ENCODE assay signal across 11 cellular contexts in genomic region chr12:26828315-26828714, GRCh38.
"Had no signal": no experiment of that assay in that cellular context is flagged by ENCODE, and none has a peak within 500 bp of the region (broad histone marks: within the 10 kb centered on the region; RNA-seq: fewer than 3 reads in every experiment).

No MANE protein-coding gene starts in this region.

- DNase-seq: activated CD4-positive, CD25-positive, alpha-beta regulatory T cell treated with anti-CD3 and anti-CD28 coated beads, Interleukin-2, amount 50 U/mL, for 72 hours; dermis blood vessel endothelial cell; effector memory CD8-positive, alpha-beta T cell; heart right ventricle; naive thymus-derived CD4-positive, alpha-beta T cell; ovary; T1000; tibial artery had no signal

- H3K9me3 ChIP-seq: ascending aorta, heart right ventricle, ovary, tibial artery had no signal

- H3K9me3 Mint-ChIP-seq: activated T-helper 1 cell treated with anti-CD3 and anti-CD28 coated beads, Interleukin-12 subunit alpha, Interleukin-12 subunit beta, Interleukin-2, Interleukin-4 antibody, amounts not matched to agents 30 ng/mL and 10 ng/mL and 1 ng/mL, durations not matched to agents 14 hours and 24 hours and 36 hours; effector memory CD8-positive, alpha-beta T cell; naive thymus-derived CD4-positive, alpha-beta T cell; stimulated activated effector memory CD8-positive, alpha-beta T cell treated with anti-CD3 and anti-CD28 coated beads, Interleukin-12 subunit alpha, Interleukin-12 subunit beta, amount 100 ng/mL, for 72 hours had no signal

- ATAC-seq: effector memory CD8-positive, alpha-beta T cell; heart right ventricle; naive thymus-derived CD4-positive, alpha-beta T cell; stimulated activated effector memory CD8-positive, alpha-beta T cell treated with anti-CD3 and anti-CD28 coated beads, Interleukin-12 subunit alpha, Interleukin-12 subunit beta, amount 100 ng/mL, for 72 hours had no signal

- H3K36me3 ChIP-seq: ascending aorta, ovary, tibial artery had no signal

- H3K27me3 ChIP-seq: ascending aorta, heart right ventricle, ovary, tibial artery had no signal

- H3K27ac ChIP-seq: ascending aorta, heart right ventricle, ovary, tibial artery had no signal

- H3K27me3 Mint-ChIP-seq: effector memory CD8-positive, alpha-beta T cell; naive thymus-derived CD4-positive, alpha-beta T cell had no signal

- H3K4me3 Mint-ChIP-seq: activated T-helper 1 cell treated with anti-CD3 and anti-CD28 coated beads, Interleukin-12 subunit alpha, Interleukin-12 subunit beta, Interleukin-2, Interleukin-4 antibody, amounts not matched to agents 30 ng/mL and 10 ng/mL and 1 ng/mL, durations not matched to agents 14 hours and 24 hours and 36 hours; effector memory CD8-positive, alpha-beta T cell; stimulated activated effector memory CD8-positive, alpha-beta T cell treated with anti-CD3 and anti-CD28 coated beads, Interleukin-12 subunit alpha, Interleukin-12 subunit beta, amount 100 ng/mL, for 72 hours had no signal

- H3K27ac Mint-ChIP-seq: activated T-helper 1 cell treated with anti-CD3 and anti-CD28 coated beads, Interleukin-12 subunit alpha, Interleukin-12 subunit beta, Interleukin-2, Interleukin-4 antibody, amounts not matched to agents 30 ng/mL and 10 ng/mL and 1 ng/mL, durations not matched to agents 14 hours and 24 hours and 36 hours; stimulated activated effector memory CD8-positive, alpha-beta T cell treated with anti-CD3 and anti-CD28 coated beads, Interleukin-12 subunit alpha, Interleukin-12 subunit beta, amount 100 ng/mL, for 72 hours had no signal

- H3K4me3 ChIP-seq: ascending aorta, heart right ventricle, ovary, tibial artery had no signal
